8 cellular contexts compared by ENCODE assay signal in genomic region chr14:92846162-92846897, GRCh38. TPM values are rescaled to one million over a fixed set of nuclear protein-coding genes. Genes with fewer than 3 reads are reported as not detected.
A peak's percentile ranks its signal among the peaks of the same experiment; 100 is the strongest.
DNase-seq lines count a peak whose midpoint lies in the region; ATAC-seq and TF ChIP-seq lines count a peak whose summit lies in the region.

No MANE protein-coding gene starts in this region.

- no peak overlapping the region for H4K91ac ChIP-seq in IMR-90 (ENCODE audit: insufficient read depth, low read depth, low read length)

- H3K23ac ChIP-seq in IMR-90 (ENCODE audit: low read depth, low read length), result no peak overlapping the region

- intact Hi-C loops in IMR-90 (cut with micrococcal nuclease), result no loop called here
- intact Hi-C loops in body of pancreas (cut with DNase I), result no loop called here
- intact Hi-C loops in prostate gland (cut with DNase I), result no loop called here

- ATAC-seq in GM18498 (IDR thresholded peaks at IDR 0.05; ENCODE audit: unreplicated experiment) (peak; percentile 93), GM21529 (IDR thresholded peaks at IDR 0.05; ENCODE audit: unreplicated experiment) (peak; percentile 84), IMR-90 (ENCODE audit: low read depth) (peak; percentile 52), body of pancreas (peak; percentile 41)

- H2BK5ac ChIP-seq in IMR-90 (ENCODE audit: low read depth, low read length, poor library complexity, severe bottlenecking), result no peak overlapping the region

- H3K27ac ChIP-seq in IMR-90 (ENCODE audit: insufficient read depth, low read length) (no peak overlapping the region), body of pancreas (peak overlapping the region in 3 of 4 donors; percentile 31 to 57 (median 49)), prostate gland (no peak overlapping the region)

- no peak overlapping the region for H3K14ac ChIP-seq in IMR-90 (replicated peaks; ENCODE audit: low read depth, low read length)

- in situ Hi-C loops in IMR-90 (cut with MboI; ENCODE audit: low sequenced_read_pairs), result no loop called here

- dilution Hi-C loops in IMR-90 (cut with HindIII; ENCODE audit: low sequenced_read_pairs, unreplicated experiment), result no loop called here

- no peak overlapping the region for H3K4ac ChIP-seq in IMR-90 (ENCODE audit: low read depth, low read length)

- no peak overlapping the region for H3K4me3 ChIP-seq in IMR-90 (ENCODE audit: insufficient read depth, low read depth, low read length)
- H3K4me3 ChIP-seq in body of pancreas, result no peak overlapping the region
- no peak overlapping the region for H3K4me3 ChIP-seq in prostate gland

- H3K9ac ChIP-seq in IMR-90 (ENCODE audit: low read depth, low read length), result no peak overlapping the region

- H2BK120ac ChIP-seq in IMR-90 (ENCODE audit: low read depth, low read length), result no peak overlapping the region

- H3K27me3 ChIP-seq in IMR-90 (ENCODE audit: control insufficient read depth, insufficient read depth, low read length) (0 out of 2 replicates have a peak, but pooled peaks cover 2% of the 10 kb centered on the region), body of pancreas (no peaks in the 10 kb centered on the region), prostate gland (replicated peaks; ENCODE audit: insufficient read depth) (no peaks in the 10 kb centered on the region)

- TF ChIP-seq RAD21 in IMR-90 (IDR thresholded peaks at IDR 0.05; ENCODE audit: low read length), result no peak

- no peaks in the 10 kb centered on the region for H4K20me1 ChIP-seq in IMR-90 (ENCODE audit: insufficient read depth, low read length)

- H3K9me1 ChIP-seq in IMR-90 (ENCODE audit: insufficient read depth, low read length), result no peaks in the 10 kb centered on the region

- no peak for TF ChIP-seq POLR2A in IMR-90 (IDR thresholded peaks at IDR 0.05; ENCODE audit: low read depth, low read length)
- TF ChIP-seq POLR2A in body of pancreas (IDR thresholded peaks at IDR 0.05), result no peak
- peak; percentile 14 for TF ChIP-seq POLR2A in prostate gland (IDR thresholded peaks at IDR 0.05)

- peaks cover 2% of the 10 kb centered on the region; the same call in 1 of the 2 replicates for H3K4me1 ChIP-seq in IMR-90 (ENCODE audit: control insufficient read depth, insufficient read depth, low read length)
- H3K4me1 ChIP-seq in body of pancreas, result peaks cover 52% of the 10 kb centered on the region
- H3K4me1 ChIP-seq in prostate gland (replicated peaks), result no peaks in the 10 kb centered on the region

- H2AK9ac ChIP-seq in IMR-90 (replicated peaks; ENCODE audit: low read depth, low read length, poor library complexity), result no peak overlapping the region

- WGBS in IMR-90 (ENCODE audit: extremely low coverage in 2 of 2, insufficient read length in 1 of 2), 2 experiments, result no CpG with 5 or more reads among the region's 2 CpGs
- 33 to 38% methylated on average over 2 of the region's 2 CpGs for WGBS in body of pancreas, 2 donors
- WGBS in prostate gland, result 71% methylated on average over 2 of the region's 2 CpGs

- no peaks in the 10 kb centered on the region for H3K9me3 ChIP-seq in IMR-90 (ENCODE audit: control insufficient read depth, insufficient read depth, low read length)
- H3K9me3 ChIP-seq in body of pancreas, result no peaks in the 10 kb centered on the region
- H3K9me3 ChIP-seq in prostate gland, result no peaks in the 10 kb centered on the region

- CTCF ChIA-PET in IMR-90 (lab: Yijun Ruan, JAX), result no interaction called here

- POLR2A ChIA-PET in IMR-90 (lab: Charles Lee; ENCODE audit: unreplicated experiment), result no interaction called here

- H2AFZ ChIP-seq in IMR-90 (replicated peaks; ENCODE audit: low read length, poor library complexity), result no peak overlapping the region

- DNase-seq in IMR-90, result peak; percentile 82
- peak in 3 of 4 donors; percentile 43 to 62 (median 45) for DNase-seq in body of pancreas
- no peak for DNase-seq in prostate gland (ENCODE audit: low spot score)
- no peak for DNase-seq in NCI-H146 (lab: John Stamatoyannopoulos, UW)
- DNase-seq in SK-N-DZ (ENCODE audit: low spot score), result no peak
- no peak for DNase-seq in OCI-M2 (lab: John Stamatoyannopoulos, UW; ENCODE audit: unreplicated experiment)

- no peaks in the 10 kb centered on the region for H3K79me1 ChIP-seq in IMR-90 (ENCODE audit: low read depth in 1 of 2, low read length in 2 of 2)

- TF ChIP-seq CTCF in IMR-90 (conservative IDR thresholded peaks at IDR 0.05; ENCODE audit: low read depth, low read length) (no peak), body of pancreas (IDR thresholded peaks at IDR 0.05) (no peak), prostate gland (IDR thresholded peaks at IDR 0.05) (no peak)

- no peak overlapping the region for H4K8ac ChIP-seq in IMR-90 (ENCODE audit: low read depth in 2 of 2, low read length in 2 of 2)

- H4K5ac ChIP-seq in IMR-90 (ENCODE audit: low read depth, low read length), result no peak overlapping the region

- no peak overlapping the region for H2BK20ac ChIP-seq in IMR-90 (ENCODE audit: low read depth, low read length)

- no peak overlapping the region for H3K4me2 ChIP-seq in IMR-90 (ENCODE audit: low read depth, low read length)

- H3K36me3 ChIP-seq in IMR-90 (ENCODE audit: control insufficient read depth, insufficient read depth, low read length), result peaks cover 1% of the 10 kb centered on the region; the same call in 1 of the 2 replicates
- H3K36me3 ChIP-seq in body of pancreas (replicated peaks in 1 of 2; ENCODE audit: insufficient read depth in 1 of 2, low read depth in 2 of 2), result no peaks in the 10 kb centered on the region
- no peaks in the 10 kb centered on the region for H3K36me3 ChIP-seq in prostate gland

- H3K18ac ChIP-seq in IMR-90 (ENCODE audit: low read depth, low read length), result no peak overlapping the region

- no peak overlapping the region for H2BK15ac ChIP-seq in IMR-90 (ENCODE audit: low read depth, low read length)

- no peak overlapping the region for H3K56ac ChIP-seq in IMR-90 (ENCODE audit: extremely low read depth, insufficient read depth, low read length)

- no TSS peak for BruUV-seq in IMR-90 (replicated peaks; lab: Mats Ljungman, UMichigan)

- no peak overlapping the region for H2AK5ac ChIP-seq in IMR-90 (ENCODE audit: low read depth, low read length)

TF ChIP-seq in IMR-90, 13 proteins besides CTCF, POLR2A, EP300 and RAD21:
- TF ChIP-seq SMC3 (IDR thresholded peaks at IDR 0.05; ENCODE audit: low read depth, low read length) (no peak), MAZ (IDR thresholded peaks at IDR 0.05; ENCODE audit: borderline replicate concordance, low read depth, low read length) (no peak)
- TF ChIP-seq, protein P1, sequence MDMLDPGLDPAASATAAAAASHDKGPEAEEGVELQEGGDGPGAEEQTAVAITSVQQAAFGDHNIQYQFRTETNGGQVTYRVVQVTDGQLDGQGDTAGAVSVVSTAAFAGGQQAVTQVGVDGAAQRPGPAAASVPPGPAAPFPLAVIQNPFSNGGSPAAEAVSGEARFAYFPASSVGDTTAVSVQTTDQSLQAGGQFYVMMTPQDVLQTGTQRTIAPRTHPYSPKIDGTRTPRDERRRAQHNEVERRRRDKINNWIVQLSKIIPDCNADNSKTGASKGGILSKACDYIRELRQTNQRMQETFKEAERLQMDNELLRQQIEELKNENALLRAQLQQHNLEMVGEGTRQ (IDR thresholded peaks at IDR 0.05; ENCODE audit: low read depth, low read length), result peak; percentile 89
TF ChIP-seq in IMR-90: peak in this region for 1.

RNA-seq across cellular contexts. Expression of gene GOLGA5, which starts 52.2 kb away (rescaled TPM):
- total RNA-seq in IMR-90 (2012; rRNA removed) (59.5 and 70.8 TPM in 2 replicates), body of pancreas (10 to 100 TPM; 21.8 to 27.8 TPM), prostate gland (10 to 100 TPM; 63.5 to 69.5 TPM)
- polyA plus RNA-seq in IMR-90 (2012; rRNA removed), result 30.4 and 35.0 TPM in 2 replicates
- 9.1 and 14.6 TPM in 2 replicates for polyA plus RNA-seq in IMR-90 (2012; cell fraction: cytosol; rRNA removed)
- 2.6 and 20.7 TPM in 2 replicates for polyA plus RNA-seq in IMR-90 (2012; cell fraction: nucleus; rRNA removed; ENCODE audit: low replicate concordance)
- 15.6 and 16.3 TPM in 2 replicates for polyA plus RNA-seq in SK-N-DZ (2014; cell fraction: cytosol; rRNA removed)
- polyA plus RNA-seq in SK-N-DZ (2014; cell fraction: nucleus; rRNA removed), result 6.4 and 7.7 TPM in 2 replicates

Comparison
In these comparisons a context has a peak if more than half of its experiments do, and no peak if none do; other contexts are left out.
1. ATAC-seq: peak in every context shown above with its lines; median percentile 93 in GM18498; 84 in GM21529; 52 in IMR-90; 41 in body of pancreas.
2. DNase-seq: peak in IMR-90 (single experiment) and body of pancreas (3 of 4); none in prostate gland (single experiment), NCI-H146 (single experiment), SK-N-DZ (single experiment) and OCI-M2 (single experiment).
3. H3K27ac ChIP-seq: peak in body of pancreas (3 of 4); none in IMR-90 (single experiment) and prostate gland (0 of 2).